Comparison of ENCODE assay signal across 13 cellular contexts in genomic region chr19:2547033-2547680, GRCh38.
DNase-seq lines count a peak whose midpoint lies in the region; ATAC-seq and TF ChIP-seq lines count a peak whose summit lies in the region.
"Had no signal": no experiment of that assay in that cellular context is flagged by ENCODE, and none has a peak within 500 bp of the region (broad histone marks: within the 10 kb centered on the region; RNA-seq: fewer than 3 reads in every experiment).

No MANE protein-coding gene starts in this region.

- H3K79me2 ChIP-seq in neural progenitor cell (ENCODE audit: low read depth) = no peaks in the 10 kb centered on the region

- peak overlapping the region; percentile 77 for H3K4me3 Mint-ChIP-seq in neural progenitor cell

- H3K9me3 ChIP-seq in cardiac muscle cell (ENCODE audit: low read depth) (no peaks in the 10 kb centered on the region), neural progenitor cell (ENCODE audit: low read depth) (no peaks in the 10 kb centered on the region), vagina (no peaks in the 10 kb centered on the region)

- TF ChIP-seq CTCF in cardiac muscle cell (IDR thresholded peaks at IDR 0.05; ENCODE audit: low read depth, low read length) (no peak), neural progenitor cell (IDR thresholded peaks at IDR 0.05) (no peak), vagina (IDR thresholded peaks at IDR 0.05) (no peak)

- peaks cover 2% of the 10 kb centered on the region for H3K27me3 Mint-ChIP-seq in neural progenitor cell (ENCODE audit: insufficient read depth, low read depth)

- no peaks in the 10 kb centered on the region for H3K36me3 Mint-ChIP-seq in neural progenitor cell

- H3K27ac Mint-ChIP-seq in neural progenitor cell = peak overlapping the region; percentile 94

- peaks cover 25% of the 10 kb centered on the region for H3F3A ChIP-seq in neural progenitor cell (ENCODE audit: low read depth)

- H3K27ac ChIP-seq in cardiac muscle cell (peak overlapping the region; percentile 100), neural progenitor cell (no peak overlapping the region), vagina (peak overlapping the region; percentile 73)

- peaks cover 10% of the 10 kb centered on the region for H4K20me1 ChIP-seq in neural progenitor cell (ENCODE audit: low read depth)

- no peak overlapping the region for H2AFZ ChIP-seq in neural progenitor cell (replicated peaks)

- H3K4me2 ChIP-seq in neural progenitor cell = peak overlapping the region; percentile 46

- no peak for DNase-seq in cardiac muscle cell (ENCODE audit: low read depth in 1 of 2, low spot score in 1 of 2)
- no peak for DNase-seq in Right ventricle myocardium inferior (ENCODE audit: missing footprints)
- DNase-seq in left ventricle myocardium superior = peak; percentile 18
- DNase-seq in neural progenitor cell (ENCODE audit: low spot score) = no peak
- no peak for DNase-seq in vagina (ENCODE audit: extremely low spot score in 2 of 2)
- no peak for DNase-seq in EL
- no peak for DNase-seq in HK-2 (ENCODE audit: unreplicated experiment)
- DNase-seq: ACHN; activated naive CD4-positive, alpha-beta T cell; DMS79; NCI-H2029 treated with DMSO at 0.1 percent for 48 hours; T-helper 1 cell had no signal

- no peak overlapping the region for H3K4me3 ChIP-seq in cardiac muscle cell
- H3K4me3 ChIP-seq in neural progenitor cell = no peak overlapping the region
- H3K4me3 ChIP-seq in vagina = no peak overlapping the region

- no peaks in the 10 kb centered on the region for H3K36me3 ChIP-seq in cardiac muscle cell
- no peaks in the 10 kb centered on the region for H3K36me3 ChIP-seq in neural progenitor cell
- H3K36me3 ChIP-seq in vagina = no peaks in the 10 kb centered on the region

- H3K4me1 Mint-ChIP-seq in neural progenitor cell = peaks cover 48% of the 10 kb centered on the region

- peaks cover 2% of the 10 kb centered on the region for H3K9me3 Mint-ChIP-seq in neural progenitor cell

- intact Hi-C loops in Right ventricle myocardium inferior (cut with DNase I) (no loop called here), left ventricle myocardium superior (cut with micrococcal nuclease) (no loop called here), vagina (cut with DNase I) (no loop called here)

- no peak overlapping the region for H3K9ac ChIP-seq in neural progenitor cell

- no peak for ATAC-seq in Right ventricle myocardium inferior
- no peak for ATAC-seq in left ventricle myocardium superior
- ATAC-seq in GM21447 (IDR thresholded peaks at IDR 0.05; ENCODE audit: unreplicated experiment) = no peak

- no peak for TF ChIP-seq POLR2A in vagina (IDR thresholded peaks at IDR 0.05)

- H3K4me1 ChIP-seq in cardiac muscle cell (ENCODE audit: low read depth) = peaks cover 40% of the 10 kb centered on the region
- peaks cover 28% of the 10 kb centered on the region for H3K4me1 ChIP-seq in neural progenitor cell
- peaks cover 60% of the 10 kb centered on the region for H3K4me1 ChIP-seq in vagina

- H3K27me3 ChIP-seq in cardiac muscle cell (no peaks in the 10 kb centered on the region), neural progenitor cell (peaks cover 17% of the 10 kb centered on the region), vagina (no peaks in the 10 kb centered on the region)
